Comparison of ENCODE assay signal across 1 cellular context in the genomic region with DNA sequence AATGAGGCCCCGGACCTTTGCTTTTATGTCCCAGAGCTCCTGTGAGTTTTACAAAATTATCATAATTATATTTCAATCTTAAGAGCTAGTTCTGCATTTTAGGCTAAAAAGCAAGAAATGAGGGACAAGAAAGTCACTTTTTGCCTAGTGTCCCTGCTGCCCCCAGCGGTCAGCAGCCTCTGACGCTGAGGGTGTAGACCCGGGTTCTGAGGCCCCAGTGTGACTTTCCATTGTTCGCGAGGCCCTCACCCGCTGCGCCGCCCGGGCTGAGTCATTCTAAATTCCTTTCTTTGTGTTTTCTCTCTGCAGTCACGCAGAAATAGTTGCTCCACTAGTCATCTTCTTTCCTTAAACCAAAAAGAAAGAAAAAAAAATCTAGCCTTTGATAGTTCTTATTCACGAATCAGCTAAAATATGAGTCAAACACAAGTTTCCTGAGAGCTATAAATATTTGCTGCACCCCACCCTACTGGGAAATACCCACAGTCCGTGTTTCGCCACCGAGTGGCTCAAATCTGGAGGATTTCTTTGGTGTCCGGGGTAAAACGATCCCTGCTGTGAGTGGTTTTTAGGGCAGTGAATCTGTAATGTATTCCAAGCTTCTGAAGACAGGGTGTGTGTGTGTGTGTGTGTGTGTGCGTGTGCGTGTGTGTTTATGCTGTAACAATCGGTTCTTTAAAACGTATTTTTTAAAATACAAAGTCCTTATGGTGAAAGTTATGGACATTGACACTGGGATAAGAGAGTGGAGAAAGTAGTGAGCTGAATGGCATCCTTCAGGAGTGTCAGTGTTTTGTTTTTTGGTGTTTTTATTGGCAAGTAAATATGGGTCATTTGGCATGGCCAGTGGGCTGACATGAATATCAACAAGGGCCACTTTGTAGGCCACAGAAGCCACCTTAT.
TF ChIP-seq lines count a peak whose summit lies in the region.

No MANE protein-coding gene starts in this region.

TF ChIP-seq in H1, 55 proteins besides CTCF, POLR2A, EP300 and RAD21 (continued from another document):
- no peak for TF ChIP-seq KDM1A (IDR thresholded peaks at IDR 0.05; ENCODE audit: borderline replicate concordance, low read length)
TF ChIP-seq in H1: peak in this region for 19.
